Comparison of ENCODE assay signal across 9 cellular contexts in the genomic region with DNA sequence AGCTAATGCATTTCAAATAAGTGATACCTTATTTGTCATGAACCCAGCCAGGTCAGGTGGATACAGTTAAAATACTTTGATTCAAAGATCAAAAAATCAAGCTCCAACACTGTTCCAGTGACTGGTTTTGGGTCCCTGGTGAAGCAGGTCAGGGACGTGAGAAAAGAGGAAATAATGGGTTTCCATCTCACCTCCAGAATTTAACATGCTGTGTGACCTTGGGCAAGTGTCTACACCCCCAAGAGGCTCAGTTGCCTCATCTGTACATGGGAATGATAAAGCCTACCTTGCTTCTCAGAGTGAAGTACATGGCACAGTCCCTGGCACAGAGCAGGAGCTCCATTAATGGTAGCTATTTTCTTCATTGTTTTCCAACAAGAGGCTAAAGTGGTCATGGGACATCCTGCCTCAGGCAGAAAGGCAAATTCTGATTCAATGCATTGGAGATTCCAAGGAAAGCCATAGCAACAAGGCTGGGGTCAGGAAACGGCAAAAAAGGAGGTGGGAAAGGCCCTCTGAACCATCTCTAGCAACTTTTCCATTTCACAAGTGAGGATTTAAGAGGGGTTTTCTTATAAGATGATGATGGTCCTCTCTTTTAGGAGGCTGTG.
DNase-seq lines count a peak whose midpoint lies in the region; ATAC-seq and TF ChIP-seq lines count a peak whose summit lies in the region.
"Had no signal": no experiment of that assay in that cellular context is flagged by ENCODE, and none has a peak within 500 bp of the region (broad histone marks: within the 10 kb centered on the region; RNA-seq: fewer than 3 reads in every experiment).

No MANE protein-coding gene starts in this region.

- H3K9me3 ChIP-seq in Karpas-422 (ENCODE audit: low read length) (no peaks in the 10 kb centered on the region), left lung (no peaks in the 10 kb centered on the region), stomach smooth muscle (ENCODE audit: control insufficient read depth in 2 of 2, low read length in 2 of 2) (no peaks in the 10 kb centered on the region)
- H3K9me3 ChIP-seq: neutrophil had no signal

- DNase-seq in Karpas-422 (no peak), left lung (no peak), NCI-H1105 (lab: John Stamatoyannopoulos, UW) (no peak), activated T-cell treated with anti-CD3 and anti-CD28 coated beads for 4 hours (no peak)
- no peak for DNase-seq in activated T-cell treated with anti-CD3 and anti-CD28 coated beads, Interleukin-2, amount 50 U/mL, for 48 hours

- H3K27me3 ChIP-seq in Karpas-422 (ENCODE audit: low read length) (no peaks in the 10 kb centered on the region), left lung (no peaks in the 10 kb centered on the region), stomach smooth muscle (ENCODE audit: control insufficient read depth in 1 of 2, insufficient read depth in 2 of 2, low read length in 2 of 2) (no peaks in the 10 kb centered on the region)
- H3K27me3 ChIP-seq: neutrophil had no signal

- H4K20me1 ChIP-seq in Karpas-422 (ENCODE audit: insufficient read depth, low read depth, low read length): no peaks in the 10 kb centered on the region

- no peaks in the 10 kb centered on the region for H3K9me2 ChIP-seq in Karpas-422 (replicated peaks; ENCODE audit: insufficient read depth, low read length)

- TF ChIP-seq CTCF in left lung (IDR thresholded peaks at IDR 0.05): no peak

- H2AFZ ChIP-seq in Karpas-422 (ENCODE audit: low read length): peak overlapping the region; percentile 22; the same call in 1 of the 2 replicates

- no peak overlapping the region for H3K4me3 ChIP-seq in Karpas-422 (ENCODE audit: low read length)
- H3K4me3 ChIP-seq in left lung: no peak overlapping the region
- no peak overlapping the region for H3K4me3 ChIP-seq in stomach smooth muscle (ENCODE audit: low read length in 2 of 2)
- H3K4me3 ChIP-seq: SK-N-MC had no signal

- H3K4me2 ChIP-seq in Karpas-422 (ENCODE audit: low read depth, low read length, poor library complexity, severe bottlenecking): peak overlapping the region; percentile 68

- ATAC-seq in GM21360 (IDR thresholded peaks at IDR 0.05; ENCODE audit: unreplicated experiment) (peak; percentile 32), left lung (no peak)

- no peaks in the 10 kb centered on the region for H3K36me3 ChIP-seq in Karpas-422 (ENCODE audit: insufficient read depth, low read length)
- no peaks in the 10 kb centered on the region for H3K36me3 ChIP-seq in left lung
- no peaks in the 10 kb centered on the region for H3K36me3 ChIP-seq in stomach smooth muscle (ENCODE audit: control insufficient read depth in 2 of 2, insufficient read depth in 2 of 2, low read length in 2 of 2)
- H3K36me3 ChIP-seq: neutrophil had no signal

- H3K4me1 ChIP-seq in Karpas-422 (ENCODE audit: low read length) (peaks cover 50% of the 10 kb centered on the region), left lung (peaks cover 10 to 11% of the 10 kb centered on the region in 2 donors), stomach smooth muscle (ENCODE audit: control insufficient read depth, insufficient read depth, low read length) (peaks cover 28% of the 10 kb centered on the region)

- H3K79me2 ChIP-seq in Karpas-422 (ENCODE audit: low read length): no peaks in the 10 kb centered on the region

- H3K27ac ChIP-seq in Karpas-422 (ENCODE audit: low read length): peak overlapping the region; percentile 76
- H3K27ac ChIP-seq in left lung: peak overlapping the region; percentile 55 to 57
- H3K27ac ChIP-seq in stomach smooth muscle (ENCODE audit: low read length): peak overlapping the region; percentile 73
- H3K27ac ChIP-seq: neutrophil, SK-N-MC had no signal

- intact Hi-C loops in left lung (cut with DNase I): no loop called here

- H3K9ac ChIP-seq in Karpas-422 (ENCODE audit: low read length) (peak overlapping the region; percentile 8; the same call in 1 of the 2 replicates), stomach smooth muscle (ENCODE audit: low read length in 2 of 2) (no peak overlapping the region)
